2 cellular contexts compared by ENCODE assay signal in the genomic region with DNA sequence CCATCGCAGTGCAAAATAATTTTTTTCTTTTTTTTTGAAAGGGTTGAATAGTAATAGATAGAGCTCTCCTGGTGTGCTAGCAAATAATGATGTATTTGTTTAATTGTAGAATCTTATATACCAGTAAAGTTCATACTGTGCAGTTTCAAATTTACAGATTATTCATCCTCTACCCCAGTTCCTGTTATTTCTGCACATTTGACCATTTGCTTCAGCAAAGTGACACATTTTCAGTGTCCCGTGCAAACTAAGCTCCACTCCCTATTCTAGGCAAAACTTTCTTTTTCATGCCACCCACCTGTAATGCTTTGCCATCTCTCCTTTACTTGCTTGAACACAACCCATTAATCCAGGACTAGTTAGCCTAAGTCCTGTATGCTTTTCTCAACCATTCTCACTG.
TF ChIP-seq lines count a peak whose summit lies in the region.

No MANE protein-coding gene starts in this region.

TF ChIP-seq in GM12891, 5 proteins besides CTCF, POLR2A, EP300 and RAD21:
- no peak for TF ChIP-seq TAF1 (IDR thresholded peaks at IDR 0.05; ENCODE audit: low read depth, low read length)
- no peak for TF ChIP-seq PAX5 (IDR thresholded peaks at IDR 0.05; ENCODE audit: insufficient read depth, low read length, severe bottlenecking)
- no peak for TF ChIP-seq POLR2AphosphoS5 (IDR thresholded peaks at IDR 0.05; ENCODE audit: low read depth, low read length)
- TF ChIP-seq SPI1 (IDR thresholded peaks at IDR 0.05; ENCODE audit: low read depth, low read length) = peak; percentile 69
- no peak for TF ChIP-seq POU2F2 (IDR thresholded peaks at IDR 0.05; ENCODE audit: low read depth, low read length)

TF ChIP-seq in GM12878, 131 proteins besides CTCF, POLR2A, EP300 and RAD21:
- no peak for TF ChIP-seq TBL1XR1 (IDR thresholded peaks at IDR 0.05; ENCODE audit: low read depth, low read length)
- peak; percentile 54; the same call in 1 of the 2 replicates for TF ChIP-seq SPI1 (IDR thresholded peaks at IDR 0.05; ENCODE audit: borderline replicate concordance, insufficient read depth, low read depth, low read length)
